1 cellular context compared by ENCODE assay signal in genomic region chr17:38558751-38559024, GRCh38.
TF ChIP-seq lines count a peak whose summit lies in the region.

No MANE protein-coding gene starts in this region.

TF ChIP-seq in GM23338, 12 proteins besides CTCF, POLR2A, EP300 and RAD21 (continued from another document):
- no peak for TF ChIP-seq REST (IDR thresholded peaks at IDR 0.05; ENCODE audit: unreplicated experiment)
